Comparison of ENCODE assay signal across 1 cellular context in the genomic region with DNA sequence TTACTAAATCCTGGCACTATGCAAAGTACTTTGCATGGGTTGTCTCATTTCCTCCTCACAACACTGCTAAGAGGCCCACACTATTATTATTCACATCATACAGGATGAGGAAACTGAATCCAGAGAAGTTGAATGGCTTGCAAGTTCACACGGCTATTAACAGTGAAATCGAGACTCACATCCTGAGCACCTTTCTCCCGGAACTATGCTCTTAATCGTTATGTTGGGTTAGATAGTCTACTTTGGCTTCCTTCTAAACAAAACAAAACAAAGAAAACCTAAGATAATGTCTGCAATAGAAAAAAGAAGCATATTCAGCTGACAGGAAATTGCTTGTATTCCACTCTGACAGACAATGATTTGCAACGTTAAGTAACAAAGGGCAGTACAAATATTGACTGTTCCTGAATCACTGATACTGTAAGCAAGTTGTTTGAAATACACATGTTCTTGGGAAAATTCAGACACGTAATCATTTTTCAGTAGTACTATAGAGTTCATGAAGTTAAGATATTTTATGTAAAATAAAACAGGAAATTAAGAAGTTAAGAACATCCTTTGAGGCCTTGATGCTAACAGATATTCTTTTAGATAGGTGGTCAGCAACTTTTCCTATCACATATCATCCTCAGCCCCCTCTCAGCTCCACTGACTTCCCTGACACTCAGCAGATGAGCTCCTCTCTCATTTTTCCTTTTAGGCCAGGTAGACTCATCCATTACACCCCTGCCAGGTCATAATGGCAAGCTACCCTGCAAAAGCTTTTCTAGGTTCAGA.
TF ChIP-seq lines count a peak whose summit lies in the region.

No MANE protein-coding gene starts in this region.

TF ChIP-seq in K562, 482 proteins besides CTCF, POLR2A, EP300 and RAD21:
- TF ChIP-seq POLR2B (IDR thresholded peaks at IDR 0.05; ENCODE audit: low read depth, partially characterized antibody) (no peak), FOXJ3 (CRISPR knock-in tag; IDR thresholded peaks at IDR 0.05) (no peak), CBX8 (IDR thresholded peaks at IDR 0.05; ENCODE audit: borderline replicate concordance, extremely low read depth, low read depth, low read length, poor library complexity, severe bottlenecking) (no peak), FOXA3 (CRISPR knock-in tag; conservative IDR thresholded peaks at IDR 0.05 in 1 of 2, IDR thresholded peaks at IDR 0.05 in 1 of 2) (peak in 1 of 2 experiments; percentile 75; a peak in 2 of 4 replicates), OTX1 (CRISPR knock-in tag; IDR thresholded peaks at IDR 0.05) (no peak), MEIS2 (IDR thresholded peaks at IDR 0.05; ENCODE audit: partially characterized antibody) (peak; percentile 10)
- TF ChIP-seq, protein P1, sequence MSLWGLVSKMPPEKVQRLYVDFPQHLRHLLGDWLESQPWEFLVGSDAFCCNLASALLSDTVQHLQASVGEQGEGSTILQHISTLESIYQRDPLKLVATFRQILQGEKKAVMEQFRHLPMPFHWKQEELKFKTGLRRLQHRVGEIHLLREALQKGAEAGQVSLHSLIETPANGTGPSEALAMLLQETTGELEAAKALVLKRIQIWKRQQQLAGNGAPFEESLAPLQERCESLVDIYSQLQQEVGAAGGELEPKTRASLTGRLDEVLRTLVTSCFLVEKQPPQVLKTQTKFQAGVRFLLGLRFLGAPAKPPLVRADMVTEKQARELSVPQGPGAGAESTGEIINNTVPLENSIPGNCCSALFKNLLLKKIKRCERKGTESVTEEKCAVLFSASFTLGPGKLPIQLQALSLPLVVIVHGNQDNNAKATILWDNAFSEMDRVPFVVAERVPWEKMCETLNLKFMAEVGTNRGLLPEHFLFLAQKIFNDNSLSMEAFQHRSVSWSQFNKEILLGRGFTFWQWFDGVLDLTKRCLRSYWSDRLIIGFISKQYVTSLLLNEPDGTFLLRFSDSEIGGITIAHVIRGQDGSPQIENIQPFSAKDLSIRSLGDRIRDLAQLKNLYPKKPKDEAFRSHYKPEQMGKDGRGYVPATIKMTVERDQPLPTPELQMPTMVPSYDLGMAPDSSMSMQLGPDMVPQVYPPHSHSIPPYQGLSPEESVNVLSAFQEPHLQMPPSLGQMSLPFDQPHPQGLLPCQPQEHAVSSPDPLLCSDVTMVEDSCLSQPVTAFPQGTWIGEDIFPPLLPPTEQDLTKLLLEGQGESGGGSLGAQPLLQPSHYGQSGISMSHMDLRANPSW (CRISPR knock-in tag; IDR thresholded peaks at IDR 0.05) = no peak
